Comparison of ENCODE assay signal across 23 cellular contexts in the genomic region with DNA sequence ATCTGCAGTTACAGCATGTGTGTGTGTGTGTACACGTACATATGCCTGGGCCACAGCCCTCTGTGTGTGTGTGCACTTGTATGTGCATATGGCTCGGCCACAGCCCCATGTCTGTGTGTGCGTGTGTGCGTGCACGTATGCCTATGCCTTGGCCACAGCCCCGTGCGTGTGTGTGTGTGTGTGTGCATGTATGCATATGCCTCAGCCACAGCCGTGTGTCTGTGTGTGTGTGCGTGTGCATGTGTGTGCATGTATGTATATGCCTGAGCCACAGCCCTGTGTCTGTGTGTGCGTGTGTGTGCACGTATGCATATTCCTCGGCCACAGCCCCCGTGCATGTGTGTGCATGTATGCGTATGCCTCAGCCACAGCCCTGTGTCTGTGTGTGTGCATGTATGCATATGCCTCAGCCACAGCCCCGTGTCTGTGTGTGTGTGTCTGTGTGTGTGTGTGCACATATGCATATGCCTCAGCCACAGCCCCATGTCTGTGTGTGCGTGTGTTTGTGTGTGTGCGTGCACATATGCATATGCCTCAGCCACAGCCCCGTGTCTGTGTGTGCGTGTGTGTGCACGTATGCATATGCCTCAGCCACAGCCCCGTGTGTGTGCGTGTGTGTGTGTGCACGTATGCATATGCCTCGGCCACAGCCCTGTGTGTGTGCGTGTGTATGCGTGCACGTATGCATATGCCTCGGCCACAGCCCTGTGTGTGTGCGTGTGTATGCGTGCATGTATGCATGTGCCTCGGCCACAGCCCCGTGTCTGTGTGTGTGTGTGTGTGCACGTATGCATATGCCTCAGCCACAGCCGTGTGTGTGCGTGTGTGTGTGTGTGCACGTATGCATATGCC. TPM values are rescaled to one million over a fixed set of nuclear protein-coding genes. Genes with fewer than 3 reads are reported as not detected.
DNase-seq lines count a peak whose midpoint lies in the region; ATAC-seq, FAIRE-seq and TF ChIP-seq lines count a peak whose summit lies in the region.
"Had no signal": no experiment of that assay in that cellular context is flagged by ENCODE, and none has a peak within 500 bp of the region (broad histone marks: within the 10 kb centered on the region; RNA-seq: fewer than 3 reads in every experiment).

No MANE protein-coding gene starts in this region.

- no peak for ATAC-seq in HG03039 (IDR thresholded peaks at IDR 0.05; ENCODE audit: unreplicated experiment)
- ATAC-seq: HCT116, T-cell had no signal

- no peak overlapping the region for H3K4me3 ChIP-seq in kidney (ENCODE audit: low read length in 2 of 2)
- H3K4me3 ChIP-seq: MG63 had no signal

- intact Hi-C loops in kidney (cut with DNase I) (no loop called here), head of caudate nucleus (cut with DNase I) (no loop called here)

- H3K9ac ChIP-seq in kidney (ENCODE audit: low read length in 2 of 2): no peak overlapping the region

- no peak overlapping the region for H3K27ac ChIP-seq in kidney (ENCODE audit: low read depth in 2 of 2, low read length in 2 of 2)

- no peaks in the 10 kb centered on the region for H3K9me3 ChIP-seq in kidney (ENCODE audit: control insufficient read depth in 1 of 2, low read length in 2 of 2)
- H3K9me3 ChIP-seq: MG63 had no signal

- peaks cover 39 to 65% of the 10 kb centered on the region in 2 donors for H3K36me3 ChIP-seq in kidney (ENCODE audit: control insufficient read depth in 1 of 2, insufficient read depth in 2 of 2, low read length in 2 of 2)

- peaks cover 2 to 9% of the 10 kb centered on the region in 2 donors for H3K4me1 ChIP-seq in kidney (ENCODE audit: control insufficient read depth in 1 of 2, insufficient read depth in 1 of 2, low read depth in 1 of 2, low read length in 2 of 2)

- TF ChIP-seq CTCF in kidney (IDR thresholded peaks at IDR 0.05; ENCODE audit: borderline replicate concordance, extremely low read depth, insufficient read depth): no peak

- FAIRE-seq in GM12892 (lab: Jason Lieb, UNC) (no peak), HTR-8/SVneo (lab: Jason Lieb, UNC) (peak; percentile 98), kidney (lab: Jason Lieb, UNC) (no peak)
- FAIRE-seq: G401.6 had no signal

- no peak for DNase-seq in GM12892 (ENCODE audit: insufficient read length)
- no peak for DNase-seq in HTR-8/SVneo (ENCODE audit: insufficient read length, low spot score)
- peak; percentile 49 for DNase-seq in kidney
- DNase-seq in head of caudate nucleus: no peak
- DNase-seq: C1 segment of cervical spinal cord; CD4-positive, alpha-beta memory T cell; COR-L47; KG1; MG63; NCI-H1105 treated with DMSO at 0.1 percent for 48 hours; NCI-H2029; NCI-H2227 treated with DMSO at 0.1 percent for 48 hours; NCI-H510A; NCI-H69; RPMI8226; SHP77; T-cell had no signal

- peak; percentile 43; the same call in 1 of the 2 replicates for TF ChIP-seq POLR2A in GM12892 (IDR thresholded peaks at IDR 0.05; ENCODE audit: low read depth, low read length)

RNA-seq across cellular contexts. Expression of gene C20orf204, which starts 14.6 kb away (rescaled TPM):
- polyA plus RNA-seq in GM12892 (2012; ENCODE audit: missing spikeins): 3.0 TPM
- 2.4 TPM for total RNA-seq in kidney
- polyA plus RNA-seq in kidney (ENCODE audit: insufficient read depth, low read depth, low replicate concordance): 0.75 TPM

RNA-seq across cellular contexts. Expression of gene SOX18, which starts 28.1 kb away (rescaled TPM):
- polyA plus RNA-seq in GM12892 (2012; ENCODE audit: missing spikeins): 0.13 TPM
- 56.7 TPM for total RNA-seq in kidney
- polyA plus RNA-seq in kidney (ENCODE audit: insufficient read depth, low read depth, low replicate concordance): 36.5 TPM
- total RNA-seq: CD4-positive, alpha-beta memory T cell; HT-29; SK-MEL-5 had no signal
- polyA plus RNA-seq: CD4-positive, alpha-beta memory T cell had no signal

RNA-seq across cellular contexts. Expression of gene PRPF6, which starts 40.4 kb away (rescaled TPM):
- 45.8 TPM for polyA plus RNA-seq in GM12892 (2012; ENCODE audit: missing spikeins)
- total RNA-seq in kidney: 73.3 TPM
- polyA plus RNA-seq in kidney (ENCODE audit: insufficient read depth, low read depth, low replicate concordance): 51.3 TPM

RNA-seq across cellular contexts. Expression of gene TCEA2, which starts 41.6 kb away (rescaled TPM):
- 10.4 TPM for polyA plus RNA-seq in GM12892 (2012; ENCODE audit: missing spikeins)
- 53.8 TPM for total RNA-seq in kidney
- polyA plus RNA-seq in kidney (ENCODE audit: insufficient read depth, low read depth, low replicate concordance): 90.9 TPM

RNA-seq across cellular contexts. Expression of gene SAMD10, which starts 41.9 kb away (rescaled TPM):
- 22.0 TPM for polyA plus RNA-seq in GM12892 (2012; ENCODE audit: missing spikeins)
- 7.9 TPM for total RNA-seq in kidney
- 8.5 TPM for polyA plus RNA-seq in kidney (ENCODE audit: insufficient read depth, low read depth, low replicate concordance)
- total RNA-seq: H4, SK-MEL-5 had no signal
